Comparison of ENCODE assay signal across 8 cellular contexts in genomic region chr12:101830391-101831325, GRCh38. TPM values are rescaled to one million over a fixed set of nuclear protein-coding genes. Genes with fewer than 3 reads are reported as not detected.
DNase-seq lines count a peak whose midpoint lies in the region; ATAC-seq and TF ChIP-seq lines count a peak whose summit lies in the region.

GNPTAB (minus strand) TSS chr12:101830959; CDS start chr12:101830675, 284 bp downstream.

- H3K27me3 Mint-ChIP-seq in glutamatergic neuron (ENCODE audit: unreplicated experiment) = peaks cover 2% of the 10 kb centered on the region

- H3K36me3 Mint-ChIP-seq in activated naive CD4-positive, alpha-beta T cell treated with anti-CD3 and anti-CD28 coated beads, Interleukin-2, amount 50 U/mL, for 72 hours = no peaks in the 10 kb centered on the region
- H3K36me3 Mint-ChIP-seq in glutamatergic neuron (ENCODE audit: unreplicated experiment) = no peaks in the 10 kb centered on the region

- H3K4me1 Mint-ChIP-seq in glutamatergic neuron (ENCODE audit: low read depth, unreplicated experiment) = no peaks in the 10 kb centered on the region

- no peaks in the 10 kb centered on the region for H3K9me3 Mint-ChIP-seq in activated naive CD4-positive, alpha-beta T cell treated with anti-CD3 and anti-CD28 coated beads, Interleukin-2, amount 50 U/mL, for 72 hours
- H3K9me3 Mint-ChIP-seq in glutamatergic neuron (ENCODE audit: unreplicated experiment) = no peaks in the 10 kb centered on the region

- H3K4me3 ChIP-seq in GM12865 (ENCODE audit: low read depth, low read length) (peak within 1 kb of the TSS; percentile 70), SK-N-SH (ENCODE audit: low read depth in 2 of 2, low read length in 1 of 2) (peak within 1 kb of the TSS; percentile 86 to 98), ovary (peak within 1 kb of the TSS; percentile 89), thymus (ENCODE audit: low read length) (peak within 1 kb of the TSS; percentile 85)

- H3F3A ChIP-seq in SK-N-SH (replicated peaks; ENCODE audit: insufficient read depth) = peaks cover 4% of the 10 kb centered on the region

- H3K4me2 ChIP-seq in SK-N-SH = peak within 1 kb of the TSS; percentile 96

- H3K27me3 ChIP-seq in SK-N-SH (ENCODE audit: insufficient read depth) (no peaks in the 10 kb centered on the region), ovary (no peaks in the 10 kb centered on the region), thymus (ENCODE audit: control insufficient read depth, insufficient read depth) (no peaks in the 10 kb centered on the region)

- DNase-seq in GM12865 (ENCODE audit: low read depth) = peak; percentile 97
- peak; percentile 76 for DNase-seq in NCI-H1048 (lab: John Stamatoyannopoulos, UW)
- DNase-seq in SK-N-SH = peak; percentile 98
- DNase-seq in activated naive CD4-positive, alpha-beta T cell treated with anti-CD3 and anti-CD28 coated beads, Interleukin-2, amount 50 U/mL, for 72 hours (ENCODE audit: low spot score in 2 of 2) = peak; percentile 94 to 95
- peak; percentile 94 for DNase-seq in glutamatergic neuron
- peak; percentile 87 to 95 (median 93) for DNase-seq in ovary

- peak; percentile 88 for ATAC-seq in HG02610 (IDR thresholded peaks at IDR 0.05; ENCODE audit: unreplicated experiment)
- ATAC-seq in activated naive CD4-positive, alpha-beta T cell treated with anti-CD3 and anti-CD28 coated beads, Interleukin-2, amount 50 U/mL, for 72 hours = peak; percentile 94 to 95

- H2AFZ ChIP-seq in SK-N-SH (ENCODE audit: low read depth) = peak within 1 kb of the TSS; percentile 99

- TF ChIP-seq CTCF in GM12865 (IDR thresholded peaks at IDR 0.05; ENCODE audit: insufficient read depth, low read depth, low read length, missing control alignments) (peak; percentile 71), SK-N-SH (IDR thresholded peaks at IDR 0.05) (peak; percentile 64), glutamatergic neuron (IDR thresholded peaks at IDR 0.05; ENCODE audit: partially characterized antibody, unreplicated experiment) (peak; percentile 71), ovary (IDR thresholded peaks at IDR 0.05) (peak; percentile 49 to 84 (median 80))

- WGBS in SK-N-SH (ENCODE audit: low lambda C conversion rate) = under 1% methylated on average over 28 of the region's 93 CpGs
- WGBS in ovary, 3 donors = 0 to 1% (median 0%) methylated on average over 79 to 93 of the region's 93 CpGs
- under 1% methylated on average over 93 of the region's 93 CpGs for WGBS in thymus

- no peaks in the 10 kb centered on the region for H3K9me2 ChIP-seq in SK-N-SH

- peaks cover 18% of the 10 kb centered on the region for H3K79me2 ChIP-seq in SK-N-SH (ENCODE audit: insufficient read depth)

- no peak for TF ChIP-seq POLR2A in ovary (IDR thresholded peaks at IDR 0.05)

- H3K27ac ChIP-seq in SK-N-SH (ENCODE audit: low read depth in 2 of 2, low read length in 1 of 2) (peak within 1 kb of the TSS in 1 of 2 experiments; percentile 51; a peak in 2 of 4 replicates), ovary (peak within 1 kb of the TSS in 1 of 2 donors; percentile 4), thymus (ENCODE audit: low read depth) (peak within 1 kb of the TSS; percentile 89)

- TF ChIP-seq EP300 in SK-N-SH (IDR thresholded peaks at IDR 0.05; ENCODE audit: borderline replicate concordance in 1 of 2, low read depth in 1 of 2, low read length in 1 of 2) (no peak; a peak in 1 of 4 replicates), ovary (IDR thresholded peaks at IDR 0.05) (no peak)

- CTCF ChIA-PET in SK-N-SH (lab: Yijun Ruan, JAX) = interaction anchor here (0.6 to 5.1 kb wide), 26 partner anchors 10 to 1756 kb away, joined by 3 to 40 read pairs (median 4); partner anchors contain the start of gene STAB2

- POLR2A ChIA-PET in SK-N-SH (lab: Yijun Ruan, JAX) = no interaction called here

- H4K20me1 ChIP-seq in SK-N-SH (ENCODE audit: insufficient read depth) = no peaks in the 10 kb centered on the region

- H3K9ac ChIP-seq in SK-N-SH = peak within 1 kb of the TSS; percentile 85

- H3K4me1 ChIP-seq in SK-N-SH (ENCODE audit: control insufficient read depth in 1 of 2, insufficient read depth in 2 of 2, low read depth in 1 of 2, low read length in 1 of 2) (peaks cover 3 to 8% of the 10 kb centered on the region in 2 experiments; a peak in 2 of 4 replicates), ovary (ENCODE audit: insufficient read depth) (peaks cover 1% of the 10 kb centered on the region), thymus (ENCODE audit: control insufficient read depth, insufficient read depth, low read length) (peaks cover 7% of the 10 kb centered on the region)

- no peaks in the 10 kb centered on the region for H3K36me3 ChIP-seq in SK-N-SH (replicated peaks in 1 of 2; ENCODE audit: control insufficient read depth in 1 of 2, insufficient read depth in 2 of 2, low read length in 1 of 2)
- H3K36me3 ChIP-seq in ovary = no peaks in the 10 kb centered on the region
- H3K36me3 ChIP-seq in thymus (ENCODE audit: control insufficient read depth, insufficient read depth) = no peaks in the 10 kb centered on the region

- intact Hi-C loops in ovary (cut with DNase I) = loop anchor here in 1 of 4 donors (10.0 kb wide), 1 partner anchor 336 kb away; no protein-coding TSS in a partner anchor

- peak within 1 kb of the TSS; percentile 94 for H3K4me3 Mint-ChIP-seq in glutamatergic neuron (ENCODE audit: unreplicated experiment)

- H3K9me3 ChIP-seq in SK-N-SH (no peaks in the 10 kb centered on the region), ovary (no peaks in the 10 kb centered on the region), thymus (ENCODE audit: control insufficient read depth) (no peaks in the 10 kb centered on the region)

- H3K27ac Mint-ChIP-seq in activated naive CD4-positive, alpha-beta T cell treated with anti-CD3 and anti-CD28 coated beads, Interleukin-2, amount 50 U/mL, for 72 hours = peak within 1 kb of the TSS; percentile 82 to 99
- H3K27ac Mint-ChIP-seq in glutamatergic neuron (ENCODE audit: unreplicated experiment) = peak within 1 kb of the TSS; percentile 48

- TF ChIP-seq RAD21 in SK-N-SH (IDR thresholded peaks at IDR 0.05; ENCODE audit: low read length) = peak; percentile 54; the same call in 1 of the 2 replicates

TF ChIP-seq in SK-N-SH, 30 proteins besides CTCF, POLR2A, EP300 and RAD21 (continues in another document):
- TF ChIP-seq MEF2A (IDR thresholded peaks at IDR 0.05; ENCODE audit: borderline replicate concordance, low read depth) (no peak), IRF3 (IDR thresholded peaks at IDR 0.05; ENCODE audit: low read depth, low read length) (no peak), REST (IDR thresholded peaks at IDR 0.05; ENCODE audit: low read depth, low read length) (no peak), TEAD4 (IDR thresholded peaks at IDR 0.05; ENCODE audit: borderline replicate concordance, insufficient read depth) (no peak), USF1 (IDR thresholded peaks at IDR 0.05; ENCODE audit: borderline replicate concordance, low read depth) (no peak), MAX (IDR thresholded peaks at IDR 0.05; ENCODE audit: low read depth) (peak; percentile 44), EZH2phosphoT487 (IDR thresholded peaks at IDR 0.05; ENCODE audit: borderline replicate concordance, low read depth) (no peak)

RNA-seq across cellular contexts. Expression of gene GNPTAB, which starts in this region (rescaled TPM):
- polyA plus RNA-seq in SK-N-SH (2012; rRNA removed) = 18.8 and 25.1 TPM in 2 replicates
- 28.2 and 31.7 TPM in 2 replicates for polyA plus RNA-seq in SK-N-SH (2012; cell fraction: cytosol; rRNA removed)
- polyA plus RNA-seq in SK-N-SH (2012; cell fraction: nucleus; rRNA removed) = 12.1 and 21.7 TPM in 2 replicates
- total RNA-seq in activated naive CD4-positive, alpha-beta T cell treated with anti-CD3 and anti-CD28 coated beads, Interleukin-2, amount 50 U/mL, for 72 hours = 10 to 100 TPM; 22.2 to 48.0 TPM
- total RNA-seq in glutamatergic neuron (ENCODE audit: unreplicated experiment) = 20.6 TPM
- 10 to 100 TPM; 10.3 to 24.2 (median 16.6) TPM for total RNA-seq in ovary
- polyA plus RNA-seq in ovary = 10 to 100 TPM in 1 of 2 donors, 1 to 10 TPM in 1; 7.1 to 23.3 TPM
- 20.6 TPM for polyA plus RNA-seq in thymus
